ENCODE assay signal across 8 cellular contexts in the genomic region with DNA sequence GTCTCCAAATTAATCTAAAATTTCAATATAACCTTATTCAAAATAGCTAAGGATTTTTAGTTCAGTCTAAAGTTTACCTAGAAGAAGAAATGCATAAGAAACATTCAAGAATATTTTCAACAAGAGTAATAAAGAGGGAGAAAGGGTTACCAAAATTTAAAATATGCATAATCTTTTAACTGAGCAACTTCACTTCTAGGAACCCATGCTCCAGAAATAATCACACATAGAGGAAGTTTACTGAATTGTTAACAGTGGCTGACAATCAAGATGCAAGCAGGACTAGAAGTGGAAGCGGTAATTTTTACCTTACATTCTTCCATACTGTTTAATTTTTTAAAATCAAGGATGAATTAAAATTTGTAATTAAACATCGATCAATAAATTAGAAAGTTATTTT. TPM values are rescaled to one million over a fixed set of nuclear protein-coding genes. Genes with fewer than 3 reads are reported as not detected.
DNase-seq lines count a peak whose midpoint lies in the region; ATAC-seq and TF ChIP-seq lines count a peak whose summit lies in the region.

No MANE protein-coding gene starts in this region.

- intact Hi-C loops in activated naive CD4-positive, alpha-beta T cell treated with anti-CD3 and anti-CD28 coated beads for 36 hours (cut with micrococcal nuclease) = no loop called here
- intact Hi-C loops in activated B cell treated with CpG ODN at 0.5 μM for 24 hours (cut with micrococcal nuclease) = loop anchor here (5.0 kb wide), 1 partner anchor 36 kb away; no protein-coding TSS in a partner anchor
- intact Hi-C loops in tibial artery (cut with DNase I; ENCODE audit: low total_unique reads) = no loop called here

- no peaks in the 10 kb centered on the region for H3K27me3 Mint-ChIP-seq in activated naive CD4-positive, alpha-beta T cell treated with anti-CD3 and anti-CD28 coated beads for 36 hours (ENCODE audit: low read depth)
- no peaks in the 10 kb centered on the region for H3K27me3 Mint-ChIP-seq in activated B cell treated with CpG ODN at 0.5 μM for 24 hours

- CTCF ChIA-PET in activated naive CD4-positive, alpha-beta T cell treated with anti-CD3 and anti-CD28 coated beads for 36 hours (lab: Charles Lee) = no interaction called here
- CTCF ChIA-PET in activated B cell treated with CpG ODN at 0.5 μM for 24 hours (lab: Charles Lee) = no interaction called here

- POLR2A ChIA-PET in activated B cell treated with CpG ODN at 0.5 μM for 24 hours (lab: Charles Lee) = no interaction called here

- TF ChIP-seq CTCF in activated B cell treated with CpG ODN at 0.5 μM for 24 hours (IDR thresholded peaks at IDR 0.05) = no peak
- no peak for TF ChIP-seq CTCF in tibial artery (IDR thresholded peaks at IDR 0.05)

- no peaks in the 10 kb centered on the region for H3K9me3 Mint-ChIP-seq in activated naive CD4-positive, alpha-beta T cell treated with anti-CD3 and anti-CD28 coated beads for 36 hours
- H3K9me3 Mint-ChIP-seq in activated B cell treated with CpG ODN at 0.5 μM for 24 hours = no peaks in the 10 kb centered on the region

- H3K4me1 Mint-ChIP-seq in activated naive CD4-positive, alpha-beta T cell treated with anti-CD3 and anti-CD28 coated beads for 36 hours (ENCODE audit: low read depth) = peaks cover 45% of the 10 kb centered on the region
- H3K4me1 Mint-ChIP-seq in activated B cell treated with CpG ODN at 0.5 μM for 24 hours = peaks cover 51% of the 10 kb centered on the region

- peak overlapping the region; percentile 97 for H3K4me3 Mint-ChIP-seq in activated naive CD4-positive, alpha-beta T cell treated with anti-CD3 and anti-CD28 coated beads for 36 hours
- peak overlapping the region; percentile 99 for H3K4me3 Mint-ChIP-seq in activated B cell treated with CpG ODN at 0.5 μM for 24 hours

- no peaks in the 10 kb centered on the region for H3K36me3 ChIP-seq in iPS-20b (ENCODE audit: insufficient read depth, low read depth, low read length)
- H3K36me3 ChIP-seq in tibial artery = peaks cover 0 to 6% (median 0%) of the 10 kb centered on the region in 3 donors

- ATAC-seq in activated B cell treated with CpG ODN at 0.5 μM for 24 hours (ENCODE audit: low read depth) (no peak), GM18861 (IDR thresholded peaks at IDR 0.05; ENCODE audit: unreplicated experiment) (no peak)

- H3K4me3 ChIP-seq in iPS-20b (ENCODE audit: low read length) = peak overlapping the region; percentile 95
- H3K4me3 ChIP-seq in tibial artery = peak overlapping the region; percentile 84 to 93

- peak overlapping the region; percentile 100 for H3K27ac Mint-ChIP-seq in activated naive CD4-positive, alpha-beta T cell treated with anti-CD3 and anti-CD28 coated beads for 36 hours
- peak overlapping the region; percentile 94 for H3K27ac Mint-ChIP-seq in activated B cell treated with CpG ODN at 0.5 μM for 24 hours

- H3K36me3 Mint-ChIP-seq in activated naive CD4-positive, alpha-beta T cell treated with anti-CD3 and anti-CD28 coated beads for 36 hours (ENCODE audit: low read depth) = peaks cover 9% of the 10 kb centered on the region
- peaks cover 24% of the 10 kb centered on the region for H3K36me3 Mint-ChIP-seq in activated B cell treated with CpG ODN at 0.5 μM for 24 hours (ENCODE audit: low read depth)

- H3K4me1 ChIP-seq in iPS-20b (ENCODE audit: insufficient read depth, low read length) = peaks cover 33% of the 10 kb centered on the region
- H3K4me1 ChIP-seq in tibial artery = peaks cover 0 to 68% (median 19%) of the 10 kb centered on the region in 4 donors

- H3K27me3 ChIP-seq in iPS-20b (ENCODE audit: insufficient read depth, low read length) = no peaks in the 10 kb centered on the region
- H3K27me3 ChIP-seq in tibial artery = no peaks in the 10 kb centered on the region

- H3K9ac ChIP-seq in iPS-20b (ENCODE audit: low read depth, low read length) = peak overlapping the region; percentile 38; the same call in 1 of the 2 replicates

- no peak for DNase-seq in activated naive CD4-positive, alpha-beta T cell treated with anti-CD3 and anti-CD28 coated beads for 36 hours
- no peak for DNase-seq in activated naive CD4-positive, alpha-beta T cell treated with Interleukin-2 at 50 U/mL for 16 hours
- DNase-seq in activated B cell treated with CpG ODN at 0.5 μM for 24 hours (no peak), tibial artery (no peak), foreskin melanocyte (no peak), occipital lobe (lab: John Stamatoyannopoulos, UW) (no peak)

- H3K9me3 ChIP-seq in iPS-20b (ENCODE audit: insufficient read depth, low read depth, low read length) (no peaks in the 10 kb centered on the region), tibial artery (no peaks in the 10 kb centered on the region)

- H3K27ac ChIP-seq in iPS-20b (ENCODE audit: low read length) = no peak overlapping the region
- H3K27ac ChIP-seq in tibial artery = peak overlapping the region; percentile 97 to 100

RNA-seq across cellular contexts. Expression of a gene that starts 1.9 kb away (rescaled TPM):
- total RNA-seq in activated naive CD4-positive, alpha-beta T cell treated with anti-CD3 and anti-CD28 coated beads for 36 hours = 10 to 100 TPM; 53.1 to 56.9 TPM
- 55.3 and 58.0 TPM in 2 replicates for total RNA-seq in activated B cell treated with CpG ODN at 0.5 μM for 24 hours
- total RNA-seq in occipital lobe = 299 TPM
